ENCODE assay signal across 8 cellular contexts in the genomic region with DNA sequence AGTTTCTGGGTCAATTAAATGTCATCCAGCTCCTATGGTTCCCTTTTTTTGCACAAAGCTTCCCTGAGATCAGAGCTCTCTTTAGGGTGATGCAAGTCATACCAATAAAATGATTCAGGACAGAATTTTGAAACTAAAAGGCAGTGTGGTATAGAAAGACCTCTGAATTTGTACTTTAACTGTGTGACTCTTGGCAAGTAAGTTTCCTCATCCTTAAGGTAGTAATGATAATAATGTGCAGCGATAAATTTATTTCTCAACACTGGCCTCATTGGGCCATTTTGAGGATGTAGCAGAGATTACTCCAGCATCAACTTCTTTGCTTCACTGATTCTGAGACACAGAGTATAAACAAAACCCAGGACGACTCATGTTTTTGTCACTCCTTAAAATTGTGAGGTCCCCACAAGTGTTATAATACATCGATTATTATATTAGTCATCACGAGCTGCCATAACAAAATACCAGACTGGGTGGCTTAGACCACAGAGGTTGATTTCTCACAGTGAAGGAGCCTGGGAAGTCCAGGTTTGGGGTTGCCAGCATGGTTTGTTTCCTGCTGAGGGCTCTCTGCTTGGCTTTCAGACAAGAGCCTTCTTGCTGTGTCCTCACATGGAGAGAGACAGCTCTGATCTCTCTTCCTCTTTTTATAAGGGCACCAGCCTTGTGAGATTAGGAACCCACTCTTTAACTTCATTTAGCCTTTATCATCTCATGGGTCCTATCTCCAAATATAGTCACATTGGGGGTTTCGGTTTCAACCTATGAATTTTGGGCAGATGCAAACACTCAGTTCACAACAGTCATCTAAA.
DNase-seq lines count a peak whose midpoint lies in the region; ATAC-seq and TF ChIP-seq lines count a peak whose summit lies in the region.

No MANE protein-coding gene starts in this region.

- no peak overlapping the region for H3K27ac Mint-ChIP-seq in central memory CD8-positive, alpha-beta T cell (ENCODE audit: low read depth)

- H3K27me3 ChIP-seq in uterus: no peaks in the 10 kb centered on the region

- H3K4me3 Mint-ChIP-seq in central memory CD8-positive, alpha-beta T cell: no peak overlapping the region

- no peak for TF ChIP-seq POLR2A in uterus (IDR thresholded peaks at IDR 0.05)

- no peaks in the 10 kb centered on the region for H3K27me3 Mint-ChIP-seq in central memory CD8-positive, alpha-beta T cell

- H3K9me3 Mint-ChIP-seq in central memory CD8-positive, alpha-beta T cell: peaks cover 20% of the 10 kb centered on the region

- no peaks in the 10 kb centered on the region for H3K36me3 Mint-ChIP-seq in central memory CD8-positive, alpha-beta T cell (ENCODE audit: insufficient read depth)

- H3K4me1 ChIP-seq in uterus: no peaks in the 10 kb centered on the region

- H3K27ac ChIP-seq in uterus: no peak overlapping the region

- no peak for TF ChIP-seq CTCF in uterus (IDR thresholded peaks at IDR 0.05)

- H3K4me3 ChIP-seq in uterus: no peak overlapping the region

- intact Hi-C loops in uterus (cut with DNase I; ENCODE audit: low total_unique reads): no loop called here

- no peaks in the 10 kb centered on the region for H3K9me3 ChIP-seq in uterus

- peak; percentile 8 for DNase-seq in EH (ENCODE audit: low read depth)
- DNase-seq in central memory CD8-positive, alpha-beta T cell (ENCODE audit: low spot score in 2 of 2): no peak
- no peak for DNase-seq in uterus
- no peak for DNase-seq in Ammon's horn (ENCODE audit: low spot score)
- DNase-seq in hippocampal formation (lab: John Stamatoyannopoulos, UW): no peak
- DNase-seq in NCI-H526 (lab: John Stamatoyannopoulos, UW): no peak

- no peaks in the 10 kb centered on the region for H3K36me3 ChIP-seq in uterus

- no peaks in the 10 kb centered on the region for H3K4me1 Mint-ChIP-seq in central memory CD8-positive, alpha-beta T cell

- ATAC-seq in GM21367 (IDR thresholded peaks at IDR 0.05; ENCODE audit: unreplicated experiment) (peak; percentile 98), HG03520 (IDR thresholded peaks at IDR 0.05; ENCODE audit: unreplicated experiment) (peak; percentile 91)
- peak; percentile 19 for ATAC-seq in central memory CD8-positive, alpha-beta T cell (replicated peaks; ENCODE audit: extremely low read depth, poor library complexity, severe bottlenecking)

Comparison
In these comparisons a context has a peak if more than half of its experiments do, and no peak if none do; other contexts are left out.
1. ATAC-seq: peak in every context shown above with its lines; median percentile 98 in GM21367; 91 in HG03520; 19 in central memory CD8-positive, alpha-beta T cell.